Comparison of ENCODE assay signal across 9 cellular contexts in the genomic region with DNA sequence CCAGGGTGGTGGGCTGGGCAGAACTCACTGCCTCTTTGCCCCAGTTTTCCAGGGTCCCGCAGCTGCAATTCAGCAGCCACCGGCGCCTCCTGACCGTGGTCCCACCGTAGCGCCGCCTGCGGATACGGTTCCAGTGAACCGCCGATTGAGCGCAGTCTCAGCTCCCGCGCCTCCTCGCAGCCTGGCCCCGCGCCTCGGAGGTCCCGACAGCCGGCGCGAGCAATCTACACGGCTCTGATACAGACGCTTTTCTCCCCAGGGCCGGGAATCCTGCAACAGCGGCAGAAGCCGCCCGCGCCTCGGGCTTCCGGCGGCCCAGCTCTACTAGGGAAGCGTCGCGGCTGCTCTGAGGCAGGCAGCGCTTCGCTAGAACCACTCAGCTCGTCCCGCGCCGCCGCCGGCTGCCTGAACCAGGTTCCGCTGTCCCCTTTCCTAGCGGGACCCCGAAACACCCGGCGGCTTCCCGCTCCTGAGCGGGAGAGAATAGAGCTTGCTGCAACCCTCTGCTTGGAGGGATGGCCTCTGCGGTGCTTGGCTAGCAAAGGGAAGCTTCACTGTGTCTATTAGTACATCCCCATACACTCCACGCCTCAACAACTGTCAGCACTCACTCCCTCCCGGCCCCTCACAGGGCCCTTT. TPM values are rescaled to one million over a fixed set of nuclear protein-coding genes. Genes with fewer than 3 reads are reported as not detected.
DNase-seq lines count a peak whose midpoint lies in the region; ATAC-seq and TF ChIP-seq lines count a peak whose summit lies in the region.
"Had no signal": no experiment of that assay in that cellular context is flagged by ENCODE, and none has a peak within 500 bp of the region (broad histone marks: within the 10 kb centered on the region; RNA-seq: fewer than 3 reads in every experiment).

No MANE protein-coding gene starts in this region.

- H3K4me1 ChIP-seq in esophagus squamous epithelium, result peaks cover 28 to 40% (median 28%) of the 10 kb centered on the region in 3 donors
- peaks cover 20% of the 10 kb centered on the region for H3K4me1 ChIP-seq in neuron (ENCODE audit: insufficient read depth, low read length)

- no peaks in the 10 kb centered on the region for H3K9me3 ChIP-seq in esophagus squamous epithelium
- H3K9me3 ChIP-seq in neuron (ENCODE audit: low read length), result no peaks in the 10 kb centered on the region

- no peak for ATAC-seq in HG03039 (IDR thresholded peaks at IDR 0.05; ENCODE audit: unreplicated experiment)

- peak overlapping the region in 3 of 4 donors; percentile 29 to 58 (median 39) for H3K4me3 ChIP-seq in esophagus squamous epithelium
- H3K4me3 ChIP-seq in neuron (ENCODE audit: low read length), result peak overlapping the region; percentile 13

- peak overlapping the region; percentile 80 for H2AFZ ChIP-seq in neuron (ENCODE audit: low read depth, low read length)

- intact Hi-C loops in esophagus squamous epithelium (cut with DNase I), result no loop called here

- H3K27ac ChIP-seq in esophagus squamous epithelium, result no peak overlapping the region

- H3K36me3 ChIP-seq in esophagus squamous epithelium, result no peaks in the 10 kb centered on the region
- H3K36me3 ChIP-seq in neuron (ENCODE audit: insufficient read depth, low read length), result no peaks in the 10 kb centered on the region

- WGBS in esophagus squamous epithelium, 2 donors, result 7 to 28% methylated on average over 3 to 9 of the region's 53 CpGs

- no peak for TF ChIP-seq POLR2A in esophagus squamous epithelium (IDR thresholded peaks at IDR 0.05)

- H3K27me3 ChIP-seq in esophagus squamous epithelium (peaks cover 28 to 100% (median 38%) of the 10 kb centered on the region in 4 donors), neuron (ENCODE audit: insufficient read depth, low read length) (peaks cover 73% of the 10 kb centered on the region)

- no peak for TF ChIP-seq CTCF in esophagus squamous epithelium (IDR thresholded peaks at IDR 0.05)

- DNase-seq in ELR (ENCODE audit: low read depth) (peak; percentile 45), RPMI8226 (peak; percentile 26), esophagus squamous epithelium (lab: John Stamatoyannopoulos, UW) (no peak), C1 segment of cervical spinal cord (lab: John Stamatoyannopoulos, UW) (no peak), KG1 (lab: John Stamatoyannopoulos, UW) (no peak), DMS153 treated with DMSO at 0.1 percent for 48 hours (lab: John Stamatoyannopoulos, UW; ENCODE audit: unreplicated experiment) (no peak)

RNA-seq across cellular contexts. Expression of a gene that starts 3.1 kb away (rescaled TPM):
- 1 to 10 TPM in 1 of 4 donors, under 1 TPM in 1, not detected in 2; 0.57 to 1.1 TPM for total RNA-seq in esophagus squamous epithelium
- total RNA-seq: liver had no signal

RNA-seq across cellular contexts. Expression of a gene that starts 3.2 kb away (rescaled TPM):
- total RNA-seq in esophagus squamous epithelium, result under 1 TPM in 1 of 4 donors, not detected in 3; 0.19 TPM
- total RNA-seq: liver had no signal

RNA-seq across cellular contexts. Expression of a gene that starts 55.9 kb away (rescaled TPM):
- not detected for total RNA-seq in esophagus squamous epithelium
- total RNA-seq: liver had no signal

Comparison
In these comparisons a context has a peak if more than half of its experiments do, and no peak if none do; other contexts are left out.
1. DNase-seq: peak in ELR (single experiment) and RPMI8226 (single experiment); none in esophagus squamous epithelium (single experiment), C1 segment of cervical spinal cord (0 of 14), KG1 (single experiment) and DMS153 treated with DMSO at 0.1 percent for 48 hours (single experiment).